In genomic region chr9:133869674-133870419, GRCh38 we compare ENCODE assay signal across 2 cellular contexts.
TF ChIP-seq lines count a peak whose summit lies in the region.

No MANE protein-coding gene starts in this region.

TF ChIP-seq in HepG2, 621 proteins besides CTCF, POLR2A, EP300 and RAD21 (continued from another document):
- TF ChIP-seq, protein P1, sequence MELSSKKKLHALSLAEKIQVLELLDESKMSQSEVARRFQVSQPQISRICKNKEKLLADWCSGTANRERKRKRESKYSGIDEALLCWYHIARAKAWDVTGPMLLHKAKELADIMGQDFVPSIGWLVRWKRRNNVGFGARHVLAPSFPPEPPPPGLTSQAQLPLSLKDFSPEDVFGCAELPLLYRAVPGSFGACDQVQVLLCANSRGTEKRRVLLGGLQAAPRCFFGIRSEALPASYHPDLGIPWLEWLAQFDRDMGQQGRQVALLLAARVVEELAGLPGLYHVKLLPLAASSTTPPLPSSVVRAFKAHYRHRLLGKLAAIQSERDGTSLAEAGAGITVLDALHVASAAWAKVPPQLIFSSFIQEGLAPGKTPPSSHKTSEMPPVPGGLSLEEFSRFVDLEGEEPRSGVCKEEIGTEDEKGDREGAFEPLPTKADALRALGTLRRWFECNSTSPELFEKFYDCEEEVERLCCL (CRISPR knock-in tag; IDR thresholded peaks at IDR 0.05; ENCODE audit: borderline replicate concordance) = no peak
- TF ChIP-seq HMG20B (CRISPR knock-in tag; conservative IDR thresholded peaks at IDR 0.05) = no peak
- TF ChIP-seq ZNF33B (CRISPR knock-in tag; IDR thresholded peaks at IDR 0.05) = no peak
- no peak for TF ChIP-seq ZNF556 (CRISPR knock-in tag; IDR thresholded peaks at IDR 0.05; ENCODE audit: borderline replicate concordance)
- no peak for TF ChIP-seq MBD4 (IDR thresholded peaks at IDR 0.05; ENCODE audit: borderline replicate concordance, low read length)
- TF ChIP-seq HCFC1 (IDR thresholded peaks at IDR 0.05; ENCODE audit: low read depth, low read length) = no peak
- TF ChIP-seq, protein P2, sequence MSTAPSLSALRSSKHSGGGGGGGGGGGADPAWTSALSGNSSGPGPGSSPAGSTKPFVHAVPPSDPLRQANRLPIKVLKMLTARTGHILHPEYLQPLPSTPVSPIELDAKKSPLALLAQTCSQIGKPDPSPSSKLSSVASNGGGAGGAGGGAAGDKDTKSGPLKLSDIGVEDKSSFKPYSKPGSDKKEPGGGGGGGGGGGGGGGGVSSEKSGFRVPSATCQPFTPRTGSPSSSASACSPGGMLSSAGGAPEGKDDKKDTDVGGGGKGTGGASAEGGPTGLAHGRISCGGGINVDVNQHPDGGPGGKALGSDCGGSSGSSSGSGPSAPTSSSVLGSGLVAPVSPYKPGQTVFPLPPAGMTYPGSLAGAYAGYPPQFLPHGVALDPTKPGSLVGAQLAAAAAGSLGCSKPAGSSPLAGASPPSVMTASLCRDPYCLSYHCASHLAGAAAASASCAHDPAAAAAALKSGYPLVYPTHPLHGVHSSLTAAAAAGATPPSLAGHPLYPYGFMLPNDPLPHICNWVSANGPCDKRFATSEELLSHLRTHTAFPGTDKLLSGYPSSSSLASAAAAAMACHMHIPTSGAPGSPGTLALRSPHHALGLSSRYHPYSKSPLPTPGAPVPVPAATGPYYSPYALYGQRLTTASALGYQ (CRISPR knock-in tag; IDR thresholded peaks at IDR 0.05) = no peak
- no peak for TF ChIP-seq JUN (CRISPR knock-in tag; IDR thresholded peaks at IDR 0.05)
- no peak for TF ChIP-seq GATAD1 (CRISPR knock-in tag; IDR thresholded peaks at IDR 0.05)
- no peak for TF ChIP-seq PHF21A (CRISPR knock-in tag; IDR thresholded peaks at IDR 0.05)
- no peak for TF ChIP-seq NONO (IDR thresholded peaks at IDR 0.05)
- no peak for TF ChIP-seq NONO (CRISPR knock-in tag; conservative IDR thresholded peaks at IDR 0.05)
TF ChIP-seq in HepG2: peak in this region for 0.

TF ChIP-seq in endothelial cell of umbilical vein, 7 proteins besides CTCF, POLR2A, EP300 and RAD21 (continued from another document):
- TF ChIP-seq JUN (IDR thresholded peaks at IDR 0.05; ENCODE audit: borderline replicate concordance, insufficient read depth, insufficient read length, low read depth) = no peak
